In genomic region chr17:42660692-42661345, GRCh38 we compare ENCODE assay signal across 1 cellular context.
TF ChIP-seq lines count a peak whose summit lies in the region.

No MANE protein-coding gene starts in this region.

TF ChIP-seq in H1, 55 proteins besides CTCF, POLR2A, EP300 and RAD21:
- TF ChIP-seq TAF1 (IDR thresholded peaks at IDR 0.05; ENCODE audit: low read depth, low read length): no peak
- TF ChIP-seq SUZ12 (IDR thresholded peaks at IDR 0.05; ENCODE audit: low read length): no peak
